2 cellular contexts compared by ENCODE assay signal in genomic region chr11:111067994-111068393, GRCh38.
TF ChIP-seq lines count a peak whose summit lies in the region.

No MANE protein-coding gene starts in this region.

TF ChIP-seq in HEK293, 187 proteins besides CTCF, POLR2A, EP300 and RAD21:
- TF ChIP-seq, protein P1, sequence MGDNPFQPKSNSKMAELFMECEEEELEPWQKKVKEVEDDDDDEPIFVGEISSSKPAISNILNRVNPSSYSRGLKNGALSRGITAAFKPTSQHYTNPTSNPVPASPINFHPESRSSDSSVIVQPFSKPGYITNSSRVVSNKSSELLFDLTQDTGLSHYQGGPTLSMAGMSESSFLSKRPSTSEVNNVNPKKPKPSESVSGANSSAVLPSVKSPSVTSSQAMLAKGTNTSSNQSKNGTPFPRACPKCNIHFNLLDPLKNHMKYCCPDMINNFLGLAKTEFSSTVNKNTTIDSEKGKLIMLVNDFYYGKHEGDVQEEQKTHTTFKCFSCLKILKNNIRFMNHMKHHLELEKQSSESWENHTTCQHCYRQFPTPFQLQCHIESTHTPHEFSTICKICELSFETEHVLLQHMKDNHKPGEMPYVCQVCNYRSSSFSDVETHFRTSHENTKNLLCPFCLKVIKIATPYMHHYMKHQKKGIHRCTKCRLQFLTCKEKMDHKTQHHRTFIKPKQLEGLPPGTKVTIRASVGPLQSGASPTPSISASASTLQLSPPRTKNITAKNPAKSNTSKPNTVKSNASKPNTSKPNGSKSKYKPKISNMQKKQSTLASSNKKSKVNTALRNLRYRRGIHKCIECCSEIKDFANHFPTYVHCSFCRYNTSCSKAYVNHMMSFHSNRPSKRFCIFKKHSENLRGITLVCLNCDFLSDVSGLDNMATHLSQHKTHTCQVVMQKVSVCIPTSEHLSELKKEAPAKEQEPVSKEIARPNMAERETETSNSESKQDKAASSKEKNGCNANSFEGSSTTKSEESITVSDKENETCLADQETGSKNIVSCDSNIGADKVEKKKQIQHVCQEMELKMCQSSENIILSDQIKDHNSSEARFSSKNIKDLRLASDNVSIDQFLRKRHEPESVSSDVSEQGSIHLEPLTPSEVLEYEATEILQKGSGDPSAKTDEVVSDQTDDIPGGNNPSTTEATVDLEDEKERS (tag by site-specific recombination; IDR thresholded peaks at IDR 0.05), result 0 out of 2 replicates have a peak, but pooled peaks have one; percentile 83
- TF ChIP-seq ZNF549 (tag by site-specific recombination; IDR thresholded peaks at IDR 0.05), result no peak
- peak; percentile 92 for TF ChIP-seq SETDB1 (IDR thresholded peaks at IDR 0.05; ENCODE audit: insufficient read length, low read length)
- TF ChIP-seq ZNF580 (tag by site-specific recombination; IDR thresholded peaks at IDR 0.05), result 0 out of 2 replicates have a peak, but pooled peaks have one; percentile 18
- no peak for TF ChIP-seq ZXDB (tag by site-specific recombination; IDR thresholded peaks at IDR 0.05)

TF ChIP-seq in SK-N-SH, 30 proteins besides CTCF, POLR2A, EP300 and RAD21 (continued from another document):
- TF ChIP-seq MEF2A (IDR thresholded peaks at IDR 0.05; ENCODE audit: borderline replicate concordance, low read depth) (no peak), REST (IDR thresholded peaks at IDR 0.05; ENCODE audit: low read depth, low read length) (no peak), ELF1 (IDR thresholded peaks at IDR 0.05) (no peak), TEAD4 (IDR thresholded peaks at IDR 0.05; ENCODE audit: borderline replicate concordance, insufficient read depth) (no peak), SIN3A (IDR thresholded peaks at IDR 0.05; ENCODE audit: borderline replicate concordance, low read depth, low read length) (no peak), RXRA (IDR thresholded peaks at IDR 0.05; ENCODE audit: borderline replicate concordance, low read depth) (no peak), NFIC (IDR thresholded peaks at IDR 0.05; ENCODE audit: borderline replicate concordance) (no peak), SMC3 (IDR thresholded peaks at IDR 0.05; ENCODE audit: low read depth, low read length) (no peak), USF2 (IDR thresholded peaks at IDR 0.05; ENCODE audit: borderline replicate concordance, low read depth, low read length) (no peak), JUND (IDR thresholded peaks at IDR 0.05) (no peak)
- TF ChIP-seq, protein P2, sequence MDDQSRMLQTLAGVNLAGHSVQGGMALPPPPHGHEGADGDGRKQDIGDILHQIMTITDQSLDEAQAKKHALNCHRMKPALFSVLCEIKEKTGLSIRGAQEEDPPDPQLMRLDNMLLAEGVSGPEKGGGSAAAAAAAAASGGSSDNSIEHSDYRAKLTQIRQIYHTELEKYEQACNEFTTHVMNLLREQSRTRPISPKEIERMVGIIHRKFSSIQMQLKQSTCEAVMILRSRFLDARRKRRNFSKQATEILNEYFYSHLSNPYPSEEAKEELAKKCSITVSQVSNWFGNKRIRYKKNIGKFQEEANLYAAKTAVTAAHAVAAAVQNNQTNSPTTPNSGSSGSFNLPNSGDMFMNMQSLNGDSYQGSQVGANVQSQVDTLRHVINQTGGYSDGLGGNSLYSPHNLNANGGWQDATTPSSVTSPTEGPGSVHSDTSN (IDR thresholded peaks at IDR 0.05), result no peak
TF ChIP-seq in SK-N-SH: peak in this region for 0.
